In the genomic region with DNA sequence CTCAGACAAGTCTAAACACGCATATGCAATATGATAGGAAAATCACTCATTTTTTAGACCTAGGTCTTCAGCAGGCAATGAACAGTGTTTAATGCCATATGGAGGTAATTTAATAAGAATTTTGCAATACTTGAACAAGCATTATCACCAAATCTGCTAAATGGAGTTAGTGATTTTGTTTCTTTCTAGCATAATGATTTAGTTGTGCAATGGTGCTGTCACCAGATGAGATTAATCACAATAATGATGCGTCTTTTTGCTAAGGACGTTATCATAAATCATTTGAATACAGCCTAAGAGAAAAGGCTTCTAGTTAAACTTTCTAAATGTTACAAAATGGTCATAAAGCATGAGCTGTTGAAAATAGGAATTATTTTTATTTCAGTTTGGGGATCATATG, we compare ENCODE assay signal across 22 cellular contexts.
A peak's percentile ranks its signal among the peaks of the same experiment; 100 is the strongest.
DNase-seq lines count a peak whose midpoint lies in the region; ATAC-seq and TF ChIP-seq lines count a peak whose summit lies in the region.
"Had no signal": no experiment of that assay in that cellular context is flagged by ENCODE, and none has a peak within 500 bp of the region (broad histone marks: within the 10 kb centered on the region; RNA-seq: fewer than 3 reads in every experiment).

No MANE protein-coding gene starts in this region.

- POLR2A ChIA-PET in A673 (lab: Charles Lee; ENCODE audit: low non-redundant PET) = no interaction called here

- H3K27ac ChIP-seq in A673 (ENCODE audit: low read depth, low read length, poor library complexity, severe bottlenecking) = no peak overlapping the region
- H3K27ac ChIP-seq: BLaER1, HL-60, Peyer's patch had no signal

- intact Hi-C loops in A673 (cut with micrococcal nuclease; ENCODE audit: unreplicated experiment) = no loop called here

- CTCF ChIA-PET in A673 (lab: Charles Lee) = no interaction called here

- H3K4me3 ChIP-seq in A673 (ENCODE audit: low read depth, low read length, poor library complexity, severe bottlenecking) = no peak overlapping the region
- no peak overlapping the region for H3K4me3 ChIP-seq in fibroblast of mammary gland (ENCODE audit: control insufficient read depth, low read depth, low read length)
- H3K4me3 ChIP-seq: BLaER1, Peyer's patch had no signal

- DNase-seq in A673 (ENCODE audit: low spot score) (peak; percentile 15), EH (ENCODE audit: low read depth) (peak; percentile 39), NCI-H1694 (lab: John Stamatoyannopoulos, UW) (peak; percentile 3), fibroblast of mammary gland (ENCODE audit: low read depth) (peak; percentile 74), NCI-H2029 treated with DMSO at 0.1 percent for 48 hours (lab: John Stamatoyannopoulos, UW) (no peak), NCI-H510A (lab: John Stamatoyannopoulos, UW) (no peak)
- no peak for DNase-seq in stimulated activated CD4-positive, alpha-beta T cell treated with anti-CD3 and anti-CD28 coated beads, Interleukin-4, amount 100 ng/mL, for 24 hours
- DNase-seq: Caco-2; CD4-positive, alpha-beta T cell; DMS 273 treated with DMSO at 0.1 percent for 48 hours; DMS79 treated with DMSO at 0.1 percent for 48 hours; HCEC 1CT; KBM-7; MM.1S; NCI-H1048; NCI-H1436 treated with DMSO at 0.1 percent for 48 hours; NCI-H2081; Peyer's patch; T-helper 1 cell had no signal

- no peak for ATAC-seq in GM21528 (IDR thresholded peaks at IDR 0.05; ENCODE audit: low FRiP score, unreplicated experiment)

- no peak for TF ChIP-seq CTCF in A673 (conservative IDR thresholded peaks at IDR 0.05; ENCODE audit: low read depth, low read length)
- no peak for TF ChIP-seq CTCF in fibroblast of mammary gland (conservative IDR thresholded peaks at IDR 0.05; ENCODE audit: control insufficient read depth, insufficient read depth, low read depth, low read length)

- no TSS peak for BruUV-seq in A673 (replicated peaks; lab: Mats Ljungman, UMichigan)

- H3K36me3 ChIP-seq in A673 (ENCODE audit: insufficient read depth, low read length, poor library complexity, severe bottlenecking) = no peaks in the 10 kb centered on the region
- H3K36me3 ChIP-seq: BLaER1, Peyer's patch had no signal

- no peaks in the 10 kb centered on the region for H3K9me3 ChIP-seq in A673 (ENCODE audit: low read depth, low read length, poor library complexity, severe bottlenecking)
- H3K9me3 ChIP-seq: BLaER1, Caco-2, Peyer's patch had no signal

- H3K4me1 ChIP-seq in A673 (ENCODE audit: insufficient read depth, low read length, poor library complexity, severe bottlenecking) = no peaks in the 10 kb centered on the region
- H3K4me1 ChIP-seq: BLaER1, Caco-2, Peyer's patch had no signal

- no peaks in the 10 kb centered on the region for H3K27me3 ChIP-seq in A673 (replicated peaks; ENCODE audit: insufficient read depth, low read depth, low read length, poor library complexity)
- H3K27me3 ChIP-seq: BLaER1, Peyer's patch had no signal

Comparison
In these comparisons a context has a peak if more than half of its experiments do, and no peak if none do; other contexts are left out.
1. DNase-seq: peak in A673 (single experiment), EH (single experiment), NCI-H1694 (single experiment) and fibroblast of mammary gland (single experiment); none in stimulated activated CD4-positive, alpha-beta T cell treated with anti-CD3 and anti-CD28 coated beads, Interleukin-4, amount 100 ng/mL, for 24 hours (single experiment), NCI-H2029 treated with DMSO at 0.1 percent for 48 hours (single experiment) and NCI-H510A (single experiment).